Comparison of ENCODE assay signal across 12 cellular contexts in the genomic region with DNA sequence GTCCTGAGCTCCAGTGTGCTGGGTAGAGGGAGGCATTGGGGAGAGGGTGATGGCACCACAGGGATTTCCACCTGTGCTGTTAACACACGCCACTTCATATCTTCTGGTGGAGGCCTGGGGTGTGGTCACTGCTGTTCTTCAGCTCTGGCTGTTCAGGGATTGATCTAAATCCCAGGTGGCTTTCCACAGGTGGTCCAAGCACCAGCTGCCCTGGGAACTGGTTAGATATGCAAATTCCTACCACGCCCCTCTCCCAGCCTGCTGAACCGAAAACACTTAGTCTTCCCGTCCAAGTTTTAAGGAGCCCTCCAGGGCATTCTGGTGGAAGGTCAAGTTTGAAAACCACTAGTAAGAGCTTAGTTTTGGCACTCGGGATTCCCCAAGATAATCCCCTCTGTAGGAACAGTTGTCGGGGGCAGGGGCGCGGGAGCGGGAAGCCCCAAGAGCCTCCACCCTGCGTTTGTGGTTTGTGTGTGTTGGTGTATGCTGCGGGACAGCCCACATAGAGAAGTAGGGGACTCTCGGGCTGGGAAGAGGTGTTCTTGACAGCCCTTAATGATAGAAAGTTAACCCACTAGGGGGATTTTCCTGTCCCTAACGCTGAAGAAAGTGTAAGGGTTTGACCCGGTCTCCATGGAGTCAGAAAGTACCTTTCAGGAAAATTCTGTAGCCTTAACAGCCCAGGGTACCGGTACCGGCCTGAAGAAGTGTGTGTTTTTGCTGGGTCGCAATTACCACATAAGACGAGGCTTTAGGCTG. TPM values are rescaled to one million over a fixed set of nuclear protein-coding genes. Genes with fewer than 3 reads are reported as not detected.
DNase-seq lines count a peak whose midpoint lies in the region; ATAC-seq and TF ChIP-seq lines count a peak whose summit lies in the region.
"Had no signal": no experiment of that assay in that cellular context is flagged by ENCODE, and none has a peak within 500 bp of the region (broad histone marks: within the 10 kb centered on the region; RNA-seq: fewer than 3 reads in every experiment).

No MANE protein-coding gene starts in this region.

- H3K27ac Mint-ChIP-seq in GM23338, result 0 out of 2 replicates have a peak overlapping the region, but pooled peaks have one; percentile 44
- H3K27ac Mint-ChIP-seq in activated T-helper 17 cell treated with anti-CD3 and anti-CD28 coated beads, Interleukin-2, amount 50 U/mL, for 72 hours, result no peak overlapping the region

- H3K9me2 ChIP-seq in GM23338 (ENCODE audit: insufficient read depth), result no peaks in the 10 kb centered on the region

- no peak for TF ChIP-seq CTCF in GM23338 (conservative IDR thresholded peaks at IDR 0.05; ENCODE audit: low read depth in 2 of 2)
- TF ChIP-seq CTCF in foreskin keratinocyte (conservative IDR thresholded peaks at IDR 0.05), result no peak

- H3K27ac ChIP-seq in BLaER1, result peak overlapping the region; percentile 82
- H3K27ac ChIP-seq in GM23338 (ENCODE audit: low read depth), result peak overlapping the region; percentile 26; the same call in 1 of the 2 replicates
- no peak overlapping the region for H3K27ac ChIP-seq in foreskin keratinocyte
- H3K27ac ChIP-seq: C4-2B had no signal

- no peaks in the 10 kb centered on the region for H3K9me3 ChIP-seq in BLaER1
- H3K9me3 ChIP-seq in MG63, result no peaks in the 10 kb centered on the region
- H3K9me3 ChIP-seq: adrenal gland, SJSA1 had no signal

- no peak overlapping the region for H2AFZ ChIP-seq in GM23338

- H3K4me3 ChIP-seq in BLaER1 (peak overlapping the region; percentile 62), GM23338 (no peak overlapping the region; the same call in 1 of the 2 replicates), MG63 (no peak overlapping the region)
- H3K4me3 ChIP-seq: SJSA1 had no signal

- H3K27me3 ChIP-seq in BLaER1, result no peaks in the 10 kb centered on the region
- no peaks in the 10 kb centered on the region for H3K27me3 ChIP-seq in GM23338 (ENCODE audit: insufficient read depth)
- no peaks in the 10 kb centered on the region for H3K27me3 ChIP-seq in MG63
- no peaks in the 10 kb centered on the region for H3K27me3 ChIP-seq in foreskin keratinocyte
- H3K27me3 ChIP-seq: adrenal gland, SJSA1 had no signal

- H3K36me3 ChIP-seq in BLaER1 (peaks cover 47% of the 10 kb centered on the region), GM23338 (ENCODE audit: insufficient read depth) (no peaks in the 10 kb centered on the region), MG63 (no peaks in the 10 kb centered on the region)

- peak overlapping the region; percentile 98 for H3K4me2 ChIP-seq in BLaER1
- peak overlapping the region; percentile 69 for H3K4me2 ChIP-seq in GM23338

- peak overlapping the region; percentile 75 for H3K9ac ChIP-seq in BLaER1

- H3K9me3 Mint-ChIP-seq in GM23338, result no peaks in the 10 kb centered on the region
- H3K9me3 Mint-ChIP-seq in activated T-helper 17 cell treated with anti-CD3 and anti-CD28 coated beads, Interleukin-2, amount 50 U/mL, for 72 hours, result no peaks in the 10 kb centered on the region

- H3K4me3 Mint-ChIP-seq in GM23338, result no peak overlapping the region
- peak overlapping the region; percentile 66 for H3K4me3 Mint-ChIP-seq in activated T-helper 17 cell treated with anti-CD3 and anti-CD28 coated beads, Interleukin-2, amount 50 U/mL, for 72 hours

- DNase-seq in GM23338 (ENCODE audit: low spot score), result peak; percentile 64
- peak; percentile 84 for DNase-seq in myocyte (ENCODE audit: low read depth)
- no peak for DNase-seq in MG63
- no peak for DNase-seq in mucosa of gallbladder (ENCODE audit: low spot score)
- no peak for DNase-seq in foreskin keratinocyte

- ATAC-seq in GM23338 (peak; percentile 9), GM19324 (IDR thresholded peaks at IDR 0.05; ENCODE audit: low FRiP score, unreplicated experiment) (no peak), foreskin keratinocyte (no peak)
- no peak for ATAC-seq in activated T-helper 17 cell treated with anti-CD3 and anti-CD28 coated beads, Interleukin-2, amount 50 U/mL, for 72 hours (replicated peaks)
- ATAC-seq: left lobe of liver had no signal

- peaks cover 39% of the 10 kb centered on the region for H3K4me1 Mint-ChIP-seq in GM23338
- peaks cover 7% of the 10 kb centered on the region for H3K4me1 Mint-ChIP-seq in activated T-helper 17 cell treated with anti-CD3 and anti-CD28 coated beads, Interleukin-2, amount 50 U/mL, for 72 hours

- peaks cover 13% of the 10 kb centered on the region for H3K27me3 Mint-ChIP-seq in GM23338 (ENCODE audit: insufficient read depth, low read depth, poor library complexity)
- peaks cover 3% of the 10 kb centered on the region for H3K27me3 Mint-ChIP-seq in activated T-helper 17 cell treated with anti-CD3 and anti-CD28 coated beads, Interleukin-2, amount 50 U/mL, for 72 hours

- H4K20me1 ChIP-seq in BLaER1, result peaks cover 23% of the 10 kb centered on the region
- no peaks in the 10 kb centered on the region for H4K20me1 ChIP-seq in GM23338 (replicated peaks; ENCODE audit: insufficient read depth)

- no peaks in the 10 kb centered on the region for H3F3A ChIP-seq in GM23338 (replicated peaks; ENCODE audit: low read depth)

- H3K79me2 ChIP-seq in GM23338 (replicated peaks; ENCODE audit: insufficient read depth), result no peaks in the 10 kb centered on the region

- H3K4me1 ChIP-seq in BLaER1 (peaks cover 76% of the 10 kb centered on the region), GM23338 (ENCODE audit: insufficient read depth) (peaks cover 35% of the 10 kb centered on the region), foreskin keratinocyte (no peaks in the 10 kb centered on the region)

- H3K36me3 Mint-ChIP-seq in GM23338 (ENCODE audit: low read depth), result peaks cover 19% of the 10 kb centered on the region
- H3K36me3 Mint-ChIP-seq in activated T-helper 17 cell treated with anti-CD3 and anti-CD28 coated beads, Interleukin-2, amount 50 U/mL, for 72 hours (ENCODE audit: low read depth), result no peaks in the 10 kb centered on the region

TF ChIP-seq in GM23338, 12 proteins besides CTCF, POLR2A, EP300 and RAD21 (continues in another document):
- TF ChIP-seq POLR2AphosphoS5 (IDR thresholded peaks at IDR 0.05; ENCODE audit: low read depth) (no peak), EZH2phosphoT487 (IDR thresholded peaks at IDR 0.05; ENCODE audit: unreplicated experiment) (no peak), STAT1 (IDR thresholded peaks at IDR 0.05; ENCODE audit: unreplicated experiment) (no peak), CREB1 (CRISPR knock-in tag; IDR thresholded peaks at IDR 0.05; ENCODE audit: low read depth) (no peak), EZH2 (IDR thresholded peaks at IDR 0.05; ENCODE audit: low read depth, unreplicated experiment) (no peak), NANOG (IDR thresholded peaks at IDR 0.05; ENCODE audit: borderline replicate concordance) (no peak), JUNB (IDR thresholded peaks at IDR 0.05; ENCODE audit: unreplicated experiment) (no peak), ZNF331 (CRISPR knock-in tag; IDR thresholded peaks at IDR 0.05; ENCODE audit: low read depth) (no peak)

RNA-seq across cellular contexts. Expression of gene DEPP1, which starts 5.1 kb away (rescaled TPM):
- total RNA-seq in GM23338 (2014; rRNA removed; shearing (Covaris generic)), result 0.12 and 1.3 TPM in 2 replicates
- polyA plus RNA-seq in GM23338 (2016; fragmentation: Nextera tagmentation; extraction: Ambion mirVana) (0.37 TPM in 2 replicates), foreskin keratinocyte (0.56 and 0.84 TPM in 2 replicates)
- 1 to 10 TPM in 1 of 2 donors, under 1 TPM in 1; 0.73 to 2.0 TPM for total RNA-seq in activated T-helper 17 cell treated with anti-CD3 and anti-CD28 coated beads, Interleukin-2, amount 50 U/mL, for 72 hours
- total RNA-seq in myocyte (37.4 and 55.5 TPM in 2 replicates), mucosa of gallbladder (45.8 TPM), foreskin keratinocyte (0.60 and 0.75 TPM in 2 replicates)
- polyA plus RNA-seq in myocyte (2012), result 39.3 TPM
- 0.44 and 3.5 TPM in 2 replicates for total RNA-seq in MG63 (2014; rRNA removed; shearing (Covaris generic); ENCODE audit: low replicate concordance)

RNA-seq across cellular contexts. Expression of gene RASSF4, which starts 13.9 kb away (rescaled TPM):
- 10.3 and 12.4 TPM in 2 replicates for total RNA-seq in GM23338 (2014; rRNA removed; shearing (Covaris generic))
- 13.6 and 17.8 TPM in 2 replicates for polyA plus RNA-seq in GM23338 (2016; fragmentation: Nextera tagmentation; extraction: Ambion mirVana)
- total RNA-seq in activated T-helper 17 cell treated with anti-CD3 and anti-CD28 coated beads, Interleukin-2, amount 50 U/mL, for 72 hours, result 1 to 10 TPM; 1.7 to 4.4 TPM
- total RNA-seq in myocyte, result 608 and 1,159 TPM in 2 replicates
- 413 TPM for polyA plus RNA-seq in myocyte (2012)
- 0.15 and 0.26 TPM in 2 replicates for total RNA-seq in MG63 (2014; rRNA removed; shearing (Covaris generic); ENCODE audit: low replicate concordance)
- 41.9 TPM for total RNA-seq in mucosa of gallbladder
- total RNA-seq in foreskin keratinocyte, result 0.21 and 0.51 TPM in 2 replicates
- polyA plus RNA-seq in foreskin keratinocyte, result 0.31 and 0.34 TPM in 2 replicates

RNA-seq across cellular contexts. Expression of gene ZNF22, which starts 27.2 kb away (rescaled TPM):
- 38.7 and 40.5 TPM in 2 replicates for total RNA-seq in GM23338 (2014; rRNA removed; shearing (Covaris generic))
- polyA plus RNA-seq in GM23338 (2016; fragmentation: Nextera tagmentation; extraction: Ambion mirVana) (72.8 and 81.8 TPM in 2 replicates), foreskin keratinocyte (9.5 and 12.2 TPM in 2 replicates)
- 10 to 100 TPM in 1 of 2 donors, 1 to 10 TPM in 1; 7.3 to 12.6 TPM for total RNA-seq in activated T-helper 17 cell treated with anti-CD3 and anti-CD28 coated beads, Interleukin-2, amount 50 U/mL, for 72 hours
- total RNA-seq in myocyte (25.2 and 25.9 TPM in 2 replicates), mucosa of gallbladder (16.5 TPM), foreskin keratinocyte (16.6 and 18.7 TPM in 2 replicates)
- polyA plus RNA-seq in myocyte (2012), result 6.3 TPM
- total RNA-seq in MG63 (2014; rRNA removed; shearing (Covaris generic); ENCODE audit: low replicate concordance), result 10.9 and 15.5 TPM in 2 replicates

Comparison
In these comparisons a context has a peak if more than half of its experiments do, and no peak if none do; other contexts are left out.
1. DNase-seq: peak in GM23338 (single experiment) and myocyte (single experiment); none in MG63 (single experiment), mucosa of gallbladder (single experiment) and foreskin keratinocyte (0 of 2).
2. RNA of gene RASSF4, which starts 13.9 kb away (total RNA-seq): 608 to 1,159 TPM in myocyte; 41.9 TPM in mucosa of gallbladder (single experiment), 10.3 to 12.4 TPM in GM23338, 1.7 to 4.4 TPM in activated T-helper 17 cell treated with anti-CD3 and anti-CD28 coated beads, Interleukin-2, amount 50 U/mL, for 72 hours, 0.15 to 0.26 TPM in MG63 and 0.21 to 0.51 TPM in foreskin keratinocyte; every median in the first group is over 10 times any median in the second.